Comparison of ENCODE assay signal across 8 cellular contexts in genomic region chr10:3807221-3807927, GRCh38.
DNase-seq lines count a peak whose midpoint lies in the region; ATAC-seq and TF ChIP-seq lines count a peak whose summit lies in the region.

No MANE protein-coding gene starts in this region.

- H3K4me3 Mint-ChIP-seq in central memory CD8-positive, alpha-beta T cell, result peak overlapping the region; percentile 57
- no peak overlapping the region for H3K4me3 Mint-ChIP-seq in nephron progenitor cell

- no peaks in the 10 kb centered on the region for H3K27me3 Mint-ChIP-seq in central memory CD8-positive, alpha-beta T cell
- no peaks in the 10 kb centered on the region for H3K27me3 Mint-ChIP-seq in nephron progenitor cell (ENCODE audit: low read depth, poor library complexity)

- peak; percentile 60 for DNase-seq in DMS53 (lab: John Stamatoyannopoulos, UW)
- DNase-seq in NCI-H69 (lab: John Stamatoyannopoulos, UW), result peak; percentile 37
- DNase-seq in central memory CD8-positive, alpha-beta T cell (ENCODE audit: low spot score in 2 of 2), result no peak
- DNase-seq in nephron progenitor cell, result no peak
- DNase-seq in AML-193 (lab: John Stamatoyannopoulos, UW), result no peak
- no peak for DNase-seq in GM10266 (ENCODE audit: extremely low spot score)

- ATAC-seq in central memory CD8-positive, alpha-beta T cell (replicated peaks; ENCODE audit: extremely low read depth, poor library complexity, severe bottlenecking), result no peak
- ATAC-seq in GM18511 (IDR thresholded peaks at IDR 0.05; ENCODE audit: unreplicated experiment), result no peak
- no peak for ATAC-seq in GM21381 (IDR thresholded peaks at IDR 0.05; ENCODE audit: unreplicated experiment)

- H3K4me1 Mint-ChIP-seq in central memory CD8-positive, alpha-beta T cell, result peaks cover 66% of the 10 kb centered on the region
- peaks cover 88% of the 10 kb centered on the region for H3K4me1 Mint-ChIP-seq in nephron progenitor cell

- peaks cover 41% of the 10 kb centered on the region for H3K36me3 Mint-ChIP-seq in central memory CD8-positive, alpha-beta T cell (ENCODE audit: insufficient read depth)
- no peaks in the 10 kb centered on the region for H3K36me3 Mint-ChIP-seq in nephron progenitor cell (ENCODE audit: low read depth)

- no peaks in the 10 kb centered on the region for H3K9me3 Mint-ChIP-seq in central memory CD8-positive, alpha-beta T cell
- no peaks in the 10 kb centered on the region for H3K9me3 Mint-ChIP-seq in nephron progenitor cell

- no peak overlapping the region for H3K27ac Mint-ChIP-seq in central memory CD8-positive, alpha-beta T cell (ENCODE audit: low read depth)
- peak overlapping the region; percentile 21 for H3K27ac Mint-ChIP-seq in nephron progenitor cell

- TF ChIP-seq CTCF in nephron progenitor cell (IDR thresholded peaks at IDR 0.05) (no peak), GM10266 (IDR thresholded peaks at IDR 0.05; ENCODE audit: control insufficient read depth, insufficient read depth, low read depth, missing control alignments) (no peak)

Comparison
In these comparisons a context has a peak if more than half of its experiments do, and no peak if none do; other contexts are left out.
1. DNase-seq: peak in DMS53 (single experiment) and NCI-H69 (single experiment); none in central memory CD8-positive, alpha-beta T cell (0 of 2), nephron progenitor cell (single experiment), AML-193 (0 of 2) and GM10266 (single experiment).